ENCODE assay signal across 23 cellular contexts in genomic region chr16:24931091-24931490, GRCh38.
DNase-seq lines count a peak whose midpoint lies in the region; ATAC-seq, FAIRE-seq and TF ChIP-seq lines count a peak whose summit lies in the region.
"Had no signal": no experiment of that assay in that cellular context is flagged by ENCODE, and none has a peak within 500 bp of the region (broad histone marks: within the 10 kb centered on the region; RNA-seq: fewer than 3 reads in every experiment).

No MANE protein-coding gene starts in this region.

- POLR2A ChIA-PET in HepG2 (lab: Yijun Ruan, JAX) = no interaction called here
- POLR2A ChIA-PET in K562 (lab: Yijun Ruan, JAX) = interaction anchor here (0.8 kb wide), 1 partner anchor 9 kb away, joined by 3 read pairs; no protein-coding TSS in a partner anchor

- peak overlapping the region; percentile 30 for H3K27ac Mint-ChIP-seq in stimulated activated memory B cell treated with anti-CD40 and anti-IgM and Interleukin-4, amounts not matched to agents 10 μg/mL and 1 μg/mL and 100 μg/mL, for 72 hours
- H3K27ac Mint-ChIP-seq in activated T-cell treated with anti-CD3 and anti-CD28 coated beads, Interleukin-2, amount 50 U/mL, for 24 hours = no peak overlapping the region

- TF ChIP-seq EP300 in HepG2 (IDR thresholded peaks at IDR 0.05; ENCODE audit: low read depth in 2 of 2, low read length in 2 of 2) (no peak), HepG2 (CRISPR knock-in tag; IDR thresholded peaks at IDR 0.05; ENCODE audit: borderline replicate concordance) (no peak), K562 (IDR thresholded peaks at IDR 0.05; ENCODE audit: low read length) (no peak)

- no peaks in the 10 kb centered on the region for H3K9me3 ChIP-seq in HepG2 (ENCODE audit: low read length)
- no peaks in the 10 kb centered on the region for H3K9me3 ChIP-seq in right lobe of liver
- no peaks in the 10 kb centered on the region for H3K9me3 ChIP-seq in K562 (replicated peaks; ENCODE audit: control insufficient read depth, insufficient read depth, low read depth, low read length)
- H3K9me3 ChIP-seq: A549; BE2C; BLaER1 treated with 17β-estradiol and CSF1 and Interleukin-3, amounts not matched to agents 10 nM and 100 nM had no signal

- TF ChIP-seq CTCF in HepG2 (CRISPR knock-in tag; IDR thresholded peaks at IDR 0.05) = no peak
- no peak for TF ChIP-seq CTCF in right lobe of liver (IDR thresholded peaks at IDR 0.05)
- TF ChIP-seq CTCF in K562 (IDR thresholded peaks at IDR 0.05 in 2 of 3, conservative IDR thresholded peaks at IDR 0.05 in 1 of 3; ENCODE audit: insufficient read depth in 2 of 3, low read depth in 1 of 3, low read length in 3 of 3) = no peak

- H3K4me2 ChIP-seq in HepG2 (ENCODE audit: low read depth, low read length) = no peak overlapping the region
- H3K4me2 ChIP-seq in K562 (ENCODE audit: insufficient read depth, low read length) = no peak overlapping the region
- H3K4me2 ChIP-seq: A549; BLaER1 treated with 17β-estradiol and CSF1 and Interleukin-3, amounts not matched to agents 10 nM and 100 nM had no signal

- H3K4me1 Mint-ChIP-seq in stimulated activated memory B cell treated with anti-CD40 and anti-IgM and Interleukin-4, amounts not matched to agents 10 μg/mL and 1 μg/mL and 100 μg/mL, for 72 hours = no peaks in the 10 kb centered on the region
- H3K4me1 Mint-ChIP-seq in activated T-cell treated with anti-CD3 and anti-CD28 coated beads, Interleukin-2, amount 50 U/mL, for 24 hours (ENCODE audit: low read depth) = no peaks in the 10 kb centered on the region
- H3K4me1 Mint-ChIP-seq: CD4-positive, alpha-beta memory T cell had no signal

- BruUV-seq in HepG2 (replicated peaks; lab: Mats Ljungman, UMichigan) = no TSS peak
- BruUV-seq in K562 (replicated peaks; lab: Mats Ljungman, UMichigan) = no TSS peak

- peaks cover 56% of the 10 kb centered on the region for H3K36me3 Mint-ChIP-seq in stimulated activated memory B cell treated with anti-CD40 and anti-IgM and Interleukin-4, amounts not matched to agents 10 μg/mL and 1 μg/mL and 100 μg/mL, for 72 hours
- H3K36me3 Mint-ChIP-seq in activated T-cell treated with anti-CD3 and anti-CD28 coated beads, Interleukin-2, amount 50 U/mL, for 24 hours (ENCODE audit: low read depth) = peaks cover 91% of the 10 kb centered on the region

- TF ChIP-seq POLR2A in HepG2 (IDR thresholded peaks at IDR 0.05; ENCODE audit: insufficient read depth in 1 of 2, low read depth in 2 of 2, low read length in 2 of 2) (no peak), right lobe of liver (IDR thresholded peaks at IDR 0.05) (no peak), K562 (conservative IDR thresholded peaks at IDR 0.05) (no peak)

- H3K4me3 Mint-ChIP-seq in stimulated activated memory B cell treated with anti-CD40 and anti-IgM and Interleukin-4, amounts not matched to agents 10 μg/mL and 1 μg/mL and 100 μg/mL, for 72 hours = no peak overlapping the region
- H3K4me3 Mint-ChIP-seq in activated T-cell treated with anti-CD3 and anti-CD28 coated beads, Interleukin-2, amount 50 U/mL, for 24 hours = no peak overlapping the region
- H3K4me3 Mint-ChIP-seq: CD4-positive, alpha-beta memory T cell had no signal

- ATAC-seq in HepG2 (0 out of 3 replicates have a peak, but pooled peaks have one; percentile 15), right lobe of liver (no peak), K562 (no peak), GM21717 (IDR thresholded peaks at IDR 0.05; ENCODE audit: unreplicated experiment) (no peak)
- no peak for ATAC-seq in stimulated activated memory B cell treated with anti-CD40 and anti-IgM and Interleukin-4, amounts not matched to agents 10 μg/mL and 1 μg/mL and 100 μg/mL, for 72 hours
- ATAC-seq: A549, GM12878 had no signal

- WGBS in HepG2 (ENCODE audit: low lambda C conversion rate) = 97% methylated on average over 12 of the region's 12 CpGs
- WGBS in right lobe of liver (ENCODE audit: insufficient coverage, low coverage, low lambda C conversion rate, missing lambda C conversion rate) = 97% methylated on average over 5 of the region's 12 CpGs
- 94% methylated on average over 6 of the region's 12 CpGs for WGBS in K562 (ENCODE audit: insufficient coverage, low coverage, missing lambda C conversion rate)

- in situ Hi-C loops in HepG2 (cut with HindIII; ENCODE audit: extremely low pct_ligation_motif_present, low pct_unique_long_range_greater_than_20kb) = no loop called here
- in situ Hi-C loops in K562 (cut with MboI) = no loop called here

- FAIRE-seq in HepG2 (lab: Jason Lieb, UNC) = no peak
- FAIRE-seq in K562 (lab: Jason Lieb, UNC) = no peak
- FAIRE-seq: A549, G401.6, GM12878, H1 had no signal

- H4K20me1 ChIP-seq in HepG2 (ENCODE audit: insufficient read depth, low read length) (no peaks in the 10 kb centered on the region), K562 (replicated peaks; ENCODE audit: control insufficient read depth, insufficient read depth, low read length) (no peaks in the 10 kb centered on the region)

- H3K27me3 ChIP-seq in HepG2 (ENCODE audit: control insufficient read depth in 1 of 2, insufficient read depth in 2 of 2, low read length in 2 of 2) (no peaks in the 10 kb centered on the region), right lobe of liver (no peaks in the 10 kb centered on the region), K562 (ENCODE audit: control insufficient read depth in 2 of 2, insufficient read depth in 2 of 2, low read length in 2 of 2) (no peaks in the 10 kb centered on the region)
- H3K27me3 ChIP-seq: BE2C; BLaER1 treated with 17β-estradiol and CSF1 and Interleukin-3, amounts not matched to agents 10 nM and 100 nM had no signal

- no peak overlapping the region for H2AFZ ChIP-seq in HepG2 (ENCODE audit: low read length)
- H2AFZ ChIP-seq in K562 (ENCODE audit: low read depth, low read length) = no peak overlapping the region
- H2AFZ ChIP-seq: GM23248 had no signal

- H3K4me1 ChIP-seq in HepG2 (ENCODE audit: insufficient read depth, low read length) (peaks cover 11% of the 10 kb centered on the region; the same call in 1 of the 2 replicates), right lobe of liver (peaks cover 0 to 11% (median 0%) of the 10 kb centered on the region in 4 donors), K562 (replicated peaks in 1 of 2; ENCODE audit: control insufficient read depth in 2 of 2, insufficient read depth in 2 of 2, low read length in 2 of 2) (no peaks in the 10 kb centered on the region)
- H3K4me1 ChIP-seq: A549; BLaER1 treated with 17β-estradiol and CSF1 and Interleukin-3, amounts not matched to agents 10 nM and 100 nM had no signal

- peaks cover 25 to 81% of the 10 kb centered on the region in 2 experiments for H3K36me3 ChIP-seq in HepG2 (replicated peaks in 1 of 2; ENCODE audit: control insufficient read depth in 1 of 2, insufficient read depth in 2 of 2, low read length in 2 of 2)
- peaks cover 0 to 46% (median 12%) of the 10 kb centered on the region in 4 donors for H3K36me3 ChIP-seq in right lobe of liver
- peaks cover 37% of the 10 kb centered on the region; the same call in 2 of the 3 replicates for H3K36me3 ChIP-seq in K562 (ENCODE audit: control insufficient read depth, insufficient read depth, low read length)

- no peaks in the 10 kb centered on the region for H3K9me1 ChIP-seq in K562 (ENCODE audit: control insufficient read depth, insufficient read depth, low read length)

- no peaks in the 10 kb centered on the region for H3K79me2 ChIP-seq in HepG2 (ENCODE audit: insufficient read depth, low read length)
- no peaks in the 10 kb centered on the region for H3K79me2 ChIP-seq in K562 (ENCODE audit: control insufficient read depth, insufficient read depth, low read length)

- H3K9ac ChIP-seq in HepG2 (ENCODE audit: insufficient read depth, low read depth, low read length) = no peak overlapping the region
- H3K9ac ChIP-seq in K562 (ENCODE audit: insufficient read depth in 1 of 2, low read depth in 2 of 2, low read length in 2 of 2) = peak overlapping the region in 1 of 2 experiments; percentile 57; a peak in 1 of 4 replicates
- H3K9ac ChIP-seq: BLaER1 treated with 17β-estradiol and CSF1 and Interleukin-3, amounts not matched to agents 10 nM and 100 nM; GM23248 had no signal

- no peak overlapping the region for H3K27ac ChIP-seq in HepG2 (ENCODE audit: extremely low read length, insufficient read depth, low read length)
- no peak overlapping the region for H3K27ac ChIP-seq in right lobe of liver
- no peak overlapping the region for H3K27ac ChIP-seq in K562 (ENCODE audit: extremely low read depth, low read depth, low read length)
- H3K27ac ChIP-seq: A549; BLaER1 treated with 17β-estradiol and CSF1 and Interleukin-3, amounts not matched to agents 10 nM and 100 nM; GM23248 had no signal

- TF ChIP-seq RAD21 in HepG2 (CRISPR knock-in tag; IDR thresholded peaks at IDR 0.05) (no peak), K562 (CRISPR knock-in tag; conservative IDR thresholded peaks at IDR 0.05 in 1 of 2, IDR thresholded peaks at IDR 0.05 in 1 of 2) (no peak)

- no peak overlapping the region for H3K4me3 ChIP-seq in HepG2 (replicated peaks in 1 of 3; ENCODE audit: insufficient read depth in 1 of 3, low read depth in 2 of 3, low read length in 3 of 3)
- no peak overlapping the region for H3K4me3 ChIP-seq in right lobe of liver
- no peak overlapping the region for H3K4me3 ChIP-seq in K562
- H3K4me3 ChIP-seq: A549; BLaER1 treated with 17β-estradiol and CSF1 and Interleukin-3, amounts not matched to agents 10 nM and 100 nM; GM12878; GM23248 had no signal

- no peak for DNase-seq in HepG2 (ENCODE audit: low spot score)
- DNase-seq in right lobe of liver = no peak
- no peak for DNase-seq in K562 (ENCODE audit: extremely low read depth in 1 of 4, low spot score in 3 of 4)
- DNase-seq in activated T-cell treated with anti-CD3 and anti-CD28 coated beads, Interleukin-2, amount 50 U/mL, for 24 hours = no peak
- DNase-seq in T-helper 9 cell = no peak
- DNase-seq: 8988T; ACHN; AML-193; BE2C; CD4-positive, alpha-beta memory T cell; COR-L47; DMS153; DND-41; GM23248; H7; HCEC 1CT had no signal

- no peaks in the 10 kb centered on the region for H3K27me3 Mint-ChIP-seq in stimulated activated memory B cell treated with anti-CD40 and anti-IgM and Interleukin-4, amounts not matched to agents 10 μg/mL and 1 μg/mL and 100 μg/mL, for 72 hours
- no peaks in the 10 kb centered on the region for H3K27me3 Mint-ChIP-seq in activated T-cell treated with anti-CD3 and anti-CD28 coated beads, Interleukin-2, amount 50 U/mL, for 24 hours
- H3K27me3 Mint-ChIP-seq: CD4-positive, alpha-beta memory T cell had no signal

- CTCF ChIA-PET in HepG2 (lab: Yijun Ruan, JAX; ENCODE audit: low intra/inter-chr PET ratio, low total read pairs) = no interaction called here
- CTCF ChIA-PET in K562 (lab: Yijun Ruan, JAX; ENCODE audit: low intra/inter-chr PET ratio) = no interaction called here

- H3K9me3 Mint-ChIP-seq in stimulated activated memory B cell treated with anti-CD40 and anti-IgM and Interleukin-4, amounts not matched to agents 10 μg/mL and 1 μg/mL and 100 μg/mL, for 72 hours = no peaks in the 10 kb centered on the region
- no peaks in the 10 kb centered on the region for H3K9me3 Mint-ChIP-seq in activated T-cell treated with anti-CD3 and anti-CD28 coated beads, Interleukin-2, amount 50 U/mL, for 24 hours
- H3K9me3 Mint-ChIP-seq: CD4-positive, alpha-beta memory T cell had no signal

- intact Hi-C loops in HepG2 (cut with micrococcal nuclease; ENCODE audit: unreplicated experiment) (loop anchor here (5.0 kb wide), 1 partner anchor 99 kb away; no protein-coding TSS in a partner anchor), right lobe of liver (cut with DNase I) (no loop called here), K562 (cut with micrococcal nuclease) (no loop called here)

TF ChIP-seq in K562, 482 proteins besides CTCF, POLR2A, EP300 and RAD21 (continues in another document):
- no peak for TF ChIP-seq MTA1 (IDR thresholded peaks at IDR 0.05; ENCODE audit: borderline replicate concordance)

Comparison
In these comparisons a context has a peak if more than half of its experiments do, and no peak if none do; other contexts are left out.
1. Of the 241 proteins assayed by ChIP-seq in both HepG2 and K562: peak only in HepG2: none; only in K562: POLR2G; in both: none; in neither: 240.